In genomic region chr4:48832571-48832970, GRCh38 we compare ENCODE assay signal across 2 cellular contexts.
TF ChIP-seq lines count a peak whose summit lies in the region.

No MANE protein-coding gene starts in this region.

TF ChIP-seq in IMR-90, 13 proteins besides CTCF, POLR2A, EP300 and RAD21:
- TF ChIP-seq USF2 (IDR thresholded peaks at IDR 0.05; ENCODE audit: low read depth, low read length) (no peak), CEBPB (IDR thresholded peaks at IDR 0.05; ENCODE audit: low read depth, low read length) (no peak), RFX5 (IDR thresholded peaks at IDR 0.05; ENCODE audit: low read depth, low read length) (no peak), RCOR1 (IDR thresholded peaks at IDR 0.05; ENCODE audit: insufficient replicate concordance, low read length) (no peak), BHLHE40 (IDR thresholded peaks at IDR 0.05; ENCODE audit: low read depth, low read length) (no peak), CHD1 (IDR thresholded peaks at IDR 0.05; ENCODE audit: low read depth, low read length) (no peak), FOS (IDR thresholded peaks at IDR 0.05; ENCODE audit: low read depth, low read length) (no peak), NFE2L2 (IDR thresholded peaks at IDR 0.05; ENCODE audit: low read depth, low read length) (no peak), MXI1 (IDR thresholded peaks at IDR 0.05; ENCODE audit: borderline replicate concordance, low read depth, low read length) (no peak), SMC3 (IDR thresholded peaks at IDR 0.05; ENCODE audit: low read depth, low read length) (no peak), MAZ (IDR thresholded peaks at IDR 0.05; ENCODE audit: borderline replicate concordance, low read depth, low read length) (no peak)
- TF ChIP-seq, protein P1, sequence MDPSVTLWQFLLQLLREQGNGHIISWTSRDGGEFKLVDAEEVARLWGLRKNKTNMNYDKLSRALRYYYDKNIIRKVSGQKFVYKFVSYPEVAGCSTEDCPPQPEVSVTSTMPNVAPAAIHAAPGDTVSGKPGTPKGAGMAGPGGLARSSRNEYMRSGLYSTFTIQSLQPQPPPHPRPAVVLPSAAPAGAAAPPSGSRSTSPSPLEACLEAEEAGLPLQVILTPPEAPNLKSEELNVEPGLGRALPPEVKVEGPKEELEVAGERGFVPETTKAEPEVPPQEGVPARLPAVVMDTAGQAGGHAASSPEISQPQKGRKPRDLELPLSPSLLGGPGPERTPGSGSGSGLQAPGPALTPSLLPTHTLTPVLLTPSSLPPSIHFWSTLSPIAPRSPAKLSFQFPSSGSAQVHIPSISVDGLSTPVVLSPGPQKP (IDR thresholded peaks at IDR 0.05; ENCODE audit: borderline replicate concordance, low read depth, low read length): no peak

TF ChIP-seq in GM12878, 131 proteins besides CTCF, POLR2A, EP300 and RAD21:
- TF ChIP-seq ZBED1 (IDR thresholded peaks at IDR 0.05; ENCODE audit: borderline replicate concordance): no peak
- no peak for TF ChIP-seq HCFC1 (IDR thresholded peaks at IDR 0.05; ENCODE audit: low read length)
- TF ChIP-seq ZNF217 (IDR thresholded peaks at IDR 0.05): no peak
- no peak for TF ChIP-seq RBBP5 (conservative IDR thresholded peaks at IDR 0.05)
- TF ChIP-seq, protein P2, sequence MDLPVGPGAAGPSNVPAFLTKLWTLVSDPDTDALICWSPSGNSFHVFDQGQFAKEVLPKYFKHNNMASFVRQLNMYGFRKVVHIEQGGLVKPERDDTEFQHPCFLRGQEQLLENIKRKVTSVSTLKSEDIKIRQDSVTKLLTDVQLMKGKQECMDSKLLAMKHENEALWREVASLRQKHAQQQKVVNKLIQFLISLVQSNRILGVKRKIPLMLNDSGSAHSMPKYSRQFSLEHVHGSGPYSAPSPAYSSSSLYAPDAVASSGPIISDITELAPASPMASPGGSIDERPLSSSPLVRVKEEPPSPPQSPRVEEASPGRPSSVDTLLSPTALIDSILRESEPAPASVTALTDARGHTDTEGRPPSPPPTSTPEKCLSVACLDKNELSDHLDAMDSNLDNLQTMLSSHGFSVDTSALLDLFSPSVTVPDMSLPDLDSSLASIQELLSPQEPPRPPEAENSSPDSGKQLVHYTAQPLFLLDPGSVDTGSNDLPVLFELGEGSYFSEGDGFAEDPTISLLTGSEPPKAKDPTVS (IDR thresholded peaks at IDR 0.05; ENCODE audit: low read depth, low read length): no peak
- no peak for TF ChIP-seq ZNF274 (IDR thresholded peaks at IDR 0.05; ENCODE audit: insufficient read depth, insufficient read length)
- TF ChIP-seq FOS (IDR thresholded peaks at IDR 0.05; ENCODE audit: borderline replicate concordance, extremely low read depth, insufficient read length): no peak
- TF ChIP-seq SRF (IDR thresholded peaks at IDR 0.05; ENCODE audit: low read depth in 2 of 2, low read length in 2 of 2): no peak
- no peak for TF ChIP-seq NFYA (IDR thresholded peaks at IDR 0.05; ENCODE audit: borderline replicate concordance, low read depth, low read length)
- no peak for TF ChIP-seq ZNF207 (IDR thresholded peaks at IDR 0.05; ENCODE audit: borderline replicate concordance)
- no peak for TF ChIP-seq USF1 (IDR thresholded peaks at IDR 0.05; ENCODE audit: borderline replicate concordance, extremely low read length, insufficient read depth, low read depth, low read length)
- TF ChIP-seq USF2 (IDR thresholded peaks at IDR 0.05; ENCODE audit: borderline replicate concordance, low read depth, low read length): no peak
- TF ChIP-seq POU2F2 (IDR thresholded peaks at IDR 0.05; ENCODE audit: borderline replicate concordance, low read depth, low read length): no peak
- TF ChIP-seq TBL1XR1 (IDR thresholded peaks at IDR 0.05; ENCODE audit: low read depth, low read length): no peak
